ENCODE assay signal across 8 cellular contexts in genomic region chr12:68746572-68747180, GRCh38. TPM values are rescaled to one million over a fixed set of nuclear protein-coding genes. Genes with fewer than 3 reads are reported as not detected.
DNase-seq lines count a peak whose midpoint lies in the region; ATAC-seq, FAIRE-seq and TF ChIP-seq lines count a peak whose summit lies in the region.

No MANE protein-coding gene starts in this region.

- DNase-seq in DMS53 treated with DMSO at 0.1 percent for 48 hours (lab: John Stamatoyannopoulos, UW; ENCODE audit: unreplicated experiment) (peak; percentile 27), HTR-8/SVneo (ENCODE audit: insufficient read length, low spot score) (peak; percentile 48), SJCRH30 (peak; percentile 64 to 72), adrenal gland (peak; percentile 63 to 84 (median 77)), heart right ventricle (peak; percentile 32 to 44), pancreas (peak; percentile 45 to 73 (median 58))

- TF ChIP-seq CTCF in adrenal gland (IDR thresholded peaks at IDR 0.05), result no peak
- no peak for TF ChIP-seq CTCF in heart right ventricle (IDR thresholded peaks at IDR 0.05)
- TF ChIP-seq CTCF in pancreas (IDR thresholded peaks at IDR 0.05), result no peak

- ATAC-seq in GM21515 (IDR thresholded peaks at IDR 0.05; ENCODE audit: unreplicated experiment) (peak; percentile 26), heart right ventricle (peak; percentile 49 to 78 (median 70)), pancreas (peak; percentile 74 to 86 (median 77)), GM18519 (IDR thresholded peaks at IDR 0.05; ENCODE audit: low FRiP score, unreplicated experiment) (no peak)

- intact Hi-C loops in adrenal gland (cut with DNase I) (loop anchor here in 1 of 2 donors (10.0 kb wide), 1 partner anchor 68 kb away; no protein-coding TSS in a partner anchor), heart right ventricle (cut with DNase I) (loop anchor here in 6 of 10 donors (1.0 to 10.0 kb wide), 4 partner anchors 58 to 62 kb away; partner anchors contain the start of gene MDM2 (in 5 of the 6)), pancreas (cut with DNase I) (no loop called here)

- no peak for TF ChIP-seq POLR2A in adrenal gland (IDR thresholded peaks at IDR 0.05)

- H3K9me3 ChIP-seq in SJCRH30 (replicated peaks), result no peaks in the 10 kb centered on the region
- H3K9me3 ChIP-seq in adrenal gland (replicated peaks in 1 of 3), result no peaks in the 10 kb centered on the region
- H3K9me3 ChIP-seq in heart right ventricle, result no peaks in the 10 kb centered on the region
- no peaks in the 10 kb centered on the region for H3K9me3 ChIP-seq in pancreas

- H3K27me3 ChIP-seq in SJCRH30 (no peaks in the 10 kb centered on the region), adrenal gland (no peaks in the 10 kb centered on the region), heart right ventricle (no peaks in the 10 kb centered on the region), pancreas (no peaks in the 10 kb centered on the region)

- H3K36me3 ChIP-seq in SJCRH30 (peaks cover 24% of the 10 kb centered on the region), adrenal gland (replicated peaks in 1 of 2) (no peaks in the 10 kb centered on the region), heart right ventricle (peaks cover 0 to 50% (median 2%) of the 10 kb centered on the region in 9 donors), pancreas (no peaks in the 10 kb centered on the region)

- peak overlapping the region; percentile 69 for H3K27ac ChIP-seq in SJCRH30
- peak overlapping the region in 4 of 5 donors; percentile 49 to 88 (median 76) for H3K27ac ChIP-seq in adrenal gland
- H3K27ac ChIP-seq in heart right ventricle, result peak overlapping the region in 9 of 10 donors; percentile 64 to 89 (median 81)
- peak overlapping the region; percentile 28 to 60 (median 58) for H3K27ac ChIP-seq in pancreas

- no peak for FAIRE-seq in HTR-8/SVneo (lab: Jason Lieb, UNC)
- FAIRE-seq in pancreas (lab: Jason Lieb, UNC), result no peak

- H3K4me1 ChIP-seq in SJCRH30 (peaks cover 5% of the 10 kb centered on the region), adrenal gland (replicated peaks in 1 of 2) (peaks cover 9 to 23% of the 10 kb centered on the region in 2 donors), heart right ventricle (peaks cover 0 to 29% (median 17%) of the 10 kb centered on the region in 9 donors), pancreas (peaks cover 8 to 9% (median 8%) of the 10 kb centered on the region in 3 donors)

- 4 to 8% (median 6%) methylated on average over 13 to 15 of the region's 15 CpGs for WGBS in adrenal gland, 4 donors
- 6% methylated on average over 15 of the region's 15 CpGs for WGBS in heart right ventricle, 2 donors
- WGBS in pancreas, 2 donors, result 1 to 2% methylated on average over 15 of the region's 15 CpGs

- H3K4me3 ChIP-seq in SJCRH30 (peak overlapping the region; percentile 76), adrenal gland (peak overlapping the region; percentile 12 to 83 (median 54)), heart right ventricle (peak overlapping the region; percentile 62 to 88 (median 72)), pancreas (peak overlapping the region; percentile 34 to 81 (median 70))

RNA-seq across cellular contexts. Expression of gene SLC35E3, which starts 0.7 kb away (rescaled TPM):
- 8.6 and 10.5 TPM in 2 replicates for total RNA-seq in SJCRH30 (2014; rRNA removed; shearing (Covaris generic))
- total RNA-seq in adrenal gland (10 to 100 TPM in 4 of 8 donors, 1 to 10 TPM in 4; 2.7 to 23.1 (median 10.7) TPM), heart right ventricle (1 to 10 TPM; 4.3 to 8.9 (median 6.6) TPM), pancreas (1 to 10 TPM; 5.0 to 8.6 (median 6.6) TPM)
- polyA plus RNA-seq in adrenal gland (10 to 100 TPM in 2 of 3 donors, 1 to 10 TPM in 1; 7.6 to 11.2 (median 10.5) TPM), heart right ventricle (1 to 10 TPM; 1.8 to 5.8 TPM), pancreas (1 to 10 TPM; 4.1 to 4.2 TPM)

RNA-seq across cellular contexts. Expression of gene NUP107, which starts 59.9 kb away (rescaled TPM):
- total RNA-seq in SJCRH30 (2014; rRNA removed; shearing (Covaris generic)), result 149 and 150 TPM in 2 replicates
- 10 to 100 TPM; 18.0 to 46.1 (median 30.4) TPM for total RNA-seq in adrenal gland
- 10 to 100 TPM; 13.1 to 28.6 (median 21.8) TPM for polyA plus RNA-seq in adrenal gland
- total RNA-seq in heart right ventricle, result 10 to 100 TPM; 21.0 to 25.7 (median 22.2) TPM
- polyA plus RNA-seq in heart right ventricle, result 10 to 100 TPM in 1 of 2 donors, 1 to 10 TPM in 1; 9.9 to 12.9 TPM
- total RNA-seq in pancreas, result 10 to 100 TPM; 11.3 to 22.1 (median 14.6) TPM
- 10 to 100 TPM; 11.3 to 17.2 TPM for polyA plus RNA-seq in pancreas

Comparison
In these comparisons a context has a peak if more than half of its experiments do, and no peak if none do; other contexts are left out.
1. DNase-seq: peak in every context shown above with its lines; median percentile 77 in adrenal gland; 68 in SJCRH30; 58 in pancreas; 48 in HTR-8/SVneo; 38 in heart right ventricle; 27 in DMS53 treated with DMSO at 0.1 percent for 48 hours.
2. intact Hi-C loops: an anchor here in heart right ventricle (1.0 to 10.0 kb wide); none called in pancreas.